In the genomic region with DNA sequence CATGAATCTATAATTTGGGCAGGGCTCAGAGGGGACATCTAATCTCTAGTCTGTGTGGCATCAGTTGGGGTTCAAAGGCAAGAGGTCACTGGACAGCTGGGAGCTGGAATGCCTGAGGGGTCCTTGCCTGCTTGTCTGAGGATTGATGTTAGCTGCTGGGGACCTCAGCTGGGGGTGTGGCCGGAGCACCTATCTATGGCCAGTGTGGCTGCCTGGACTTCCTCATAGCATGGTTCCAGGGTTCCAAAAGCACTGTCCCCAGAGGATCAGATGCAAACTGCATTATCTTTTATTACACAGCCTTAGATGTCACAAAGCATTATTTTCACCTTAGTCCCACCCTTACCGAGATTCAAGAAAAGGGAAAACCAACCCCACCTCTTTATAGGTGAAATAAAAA, we compare ENCODE assay signal across 23 cellular contexts. TPM values are rescaled to one million over a fixed set of nuclear protein-coding genes. Genes with fewer than 3 reads are reported as not detected.
DNase-seq lines count a peak whose midpoint lies in the region; ATAC-seq, FAIRE-seq and TF ChIP-seq lines count a peak whose summit lies in the region.
"Had no signal": no experiment of that assay in that cellular context is flagged by ENCODE, and none has a peak within 500 bp of the region (broad histone marks: within the 10 kb centered on the region; RNA-seq: fewer than 3 reads in every experiment).

No MANE protein-coding gene starts in this region.

- peaks cover 0 to 14% (median 0%) of the 10 kb centered on the region in 4 donors for H3K27me3 ChIP-seq in esophagus muscularis mucosa
- H3K27me3 ChIP-seq: BE2C had no signal

- no peak for TF ChIP-seq EP300 in A549 (IDR thresholded peaks at IDR 0.05)
- no peak for TF ChIP-seq EP300 in esophagus muscularis mucosa (IDR thresholded peaks at IDR 0.05)

- H3K9me3 ChIP-seq in A549 = no peaks in the 10 kb centered on the region
- no peaks in the 10 kb centered on the region for H3K9me3 ChIP-seq in esophagus muscularis mucosa
- H3K9me3 ChIP-seq: BE2C, HAP-1 had no signal

- POLR2A ChIA-PET in A549 (lab: Yijun Ruan, JAX) = no interaction called here

- no peak overlapping the region for H3K27ac ChIP-seq in A549
- no peak overlapping the region for H3K27ac ChIP-seq in esophagus muscularis mucosa (replicated peaks in 1 of 4)
- H3K27ac ChIP-seq: GM23248 had no signal

- no peaks in the 10 kb centered on the region for H3K36me3 Mint-ChIP-seq in type B pancreatic cell
- H3K36me3 Mint-ChIP-seq in activated naive CD8-positive, alpha-beta T cell treated with anti-CD3 and anti-CD28 coated beads, Interleukin-2, amount 50 U/mL, for 24 hours (ENCODE audit: low read depth) = no peaks in the 10 kb centered on the region
- H3K36me3 Mint-ChIP-seq: CD4-positive, CD25-positive, alpha-beta regulatory T cell; CD8-positive, alpha-beta memory T cell had no signal

- H3K36me3 ChIP-seq in esophagus muscularis mucosa = no peaks in the 10 kb centered on the region
- H3K36me3 ChIP-seq: BE2C, HAP-1 had no signal

- no peak for TF ChIP-seq RAD21 in A549 (conservative IDR thresholded peaks at IDR 0.05 in 1 of 2, IDR thresholded peaks at IDR 0.05 in 1 of 2)

- CTCF ChIA-PET in A549 (lab: Yijun Ruan, JAX) = no interaction called here

- no peak for TF ChIP-seq CTCF in A549 (IDR thresholded peaks at IDR 0.05)
- TF ChIP-seq CTCF in NB4 (IDR thresholded peaks at IDR 0.05; ENCODE audit: low read depth, low read length) = no peak
- TF ChIP-seq CTCF in esophagus muscularis mucosa (IDR thresholded peaks at IDR 0.05) = no peak
- no peak for TF ChIP-seq CTCF in type B pancreatic cell (conservative IDR thresholded peaks at IDR 0.05)

- DNase-seq in A549 (ENCODE audit: low read depth in 1 of 2, low spot score in 1 of 2) = no peak
- DNase-seq in HTR-8/SVneo (ENCODE audit: insufficient read length, low spot score) = no peak
- peak; percentile 11 for DNase-seq in NB4 (ENCODE audit: low read depth)
- peak; percentile 86 for DNase-seq in esophagus muscularis mucosa (ENCODE audit: extremely low spot score)
- no peak for DNase-seq in activated naive CD4-positive, alpha-beta T cell treated with Interleukin-2 at 50 U/mL for 16 hours
- no peak for DNase-seq in type B pancreatic cell (ENCODE audit: extremely low spot score, unreplicated experiment)
- DNase-seq in activated naive CD8-positive, alpha-beta T cell treated with anti-CD3 and anti-CD28 coated beads, Interleukin-2, amount 50 U/mL, for 24 hours = no peak
- DNase-seq: ACHN; BE2C; C1 segment of cervical spinal cord; CD4-positive, CD25-positive, alpha-beta regulatory T cell; CD8-positive, alpha-beta memory T cell; COR-L47; DMS 273 treated with DMSO at 0.1 percent for 48 hours; DMS53; DND-41; EL; GM23248; KBM-7 had no signal

- no peak overlapping the region for H3K4me2 ChIP-seq in A549

- peak; percentile 74 to 79 for ATAC-seq in A549
- ATAC-seq in HG03196 (IDR thresholded peaks at IDR 0.05; ENCODE audit: unreplicated experiment) = no peak
- ATAC-seq in activated naive CD8-positive, alpha-beta T cell treated with anti-CD3 and anti-CD28 coated beads, Interleukin-2, amount 50 U/mL, for 24 hours = no peak

- WGBS in A549 (ENCODE audit: missing lambda C conversion rate) = 25% methylated on average over 2 of the region's 2 CpGs
- 89% methylated on average over 2 of the region's 2 CpGs for WGBS in esophagus muscularis mucosa

- H3K4me3 Mint-ChIP-seq in type B pancreatic cell = no peak overlapping the region
- no peak overlapping the region for H3K4me3 Mint-ChIP-seq in activated naive CD8-positive, alpha-beta T cell treated with anti-CD3 and anti-CD28 coated beads, Interleukin-2, amount 50 U/mL, for 24 hours
- H3K4me3 Mint-ChIP-seq: CD4-positive, CD25-positive, alpha-beta regulatory T cell; CD8-positive, alpha-beta memory T cell had no signal

- H3K4me3 ChIP-seq in A549 (no peak overlapping the region), NB4 (ENCODE audit: low read depth, low read length) (no peak overlapping the region), esophagus muscularis mucosa (no peak overlapping the region)
- H3K4me3 ChIP-seq: GM23248, HAP-1 had no signal

- TF ChIP-seq POLR2A in A549 (IDR thresholded peaks at IDR 0.05; ENCODE audit: low read length) (no peak), NB4 (IDR thresholded peaks at IDR 0.05; ENCODE audit: extremely low read depth, insufficient read length) (no peak), esophagus muscularis mucosa (IDR thresholded peaks at IDR 0.05; ENCODE audit: low read depth) (no peak)

- FAIRE-seq in A549 (lab: Jason Lieb, UNC) = no peak
- peak; percentile 36 for FAIRE-seq in HTR-8/SVneo (lab: Jason Lieb, UNC)
- FAIRE-seq: GM12891, GM19239 had no signal

- intact Hi-C loops in esophagus muscularis mucosa (cut with DNase I) = no loop called here

- no peaks in the 10 kb centered on the region for H3K9me3 Mint-ChIP-seq in type B pancreatic cell
- no peaks in the 10 kb centered on the region for H3K9me3 Mint-ChIP-seq in activated naive CD8-positive, alpha-beta T cell treated with anti-CD3 and anti-CD28 coated beads, Interleukin-2, amount 50 U/mL, for 24 hours
- H3K9me3 Mint-ChIP-seq: CD8-positive, alpha-beta memory T cell had no signal

- no peaks in the 10 kb centered on the region for H3K27me3 Mint-ChIP-seq in type B pancreatic cell
- peaks cover 4% of the 10 kb centered on the region for H3K27me3 Mint-ChIP-seq in activated naive CD8-positive, alpha-beta T cell treated with anti-CD3 and anti-CD28 coated beads, Interleukin-2, amount 50 U/mL, for 24 hours
- H3K27me3 Mint-ChIP-seq: CD4-positive, CD25-positive, alpha-beta regulatory T cell had no signal

- no peaks in the 10 kb centered on the region for H3K4me1 Mint-ChIP-seq in type B pancreatic cell (ENCODE audit: unreplicated experiment)
- no peaks in the 10 kb centered on the region for H3K4me1 Mint-ChIP-seq in activated naive CD8-positive, alpha-beta T cell treated with anti-CD3 and anti-CD28 coated beads, Interleukin-2, amount 50 U/mL, for 24 hours
- H3K4me1 Mint-ChIP-seq: CD4-positive, CD25-positive, alpha-beta regulatory T cell; CD8-positive, alpha-beta memory T cell had no signal

- H3K27ac Mint-ChIP-seq in type B pancreatic cell = no peak overlapping the region
- no peak overlapping the region for H3K27ac Mint-ChIP-seq in activated naive CD8-positive, alpha-beta T cell treated with anti-CD3 and anti-CD28 coated beads, Interleukin-2, amount 50 U/mL, for 24 hours
- H3K27ac Mint-ChIP-seq: CD4-positive, CD25-positive, alpha-beta regulatory T cell; CD8-positive, alpha-beta memory T cell had no signal

- no peaks in the 10 kb centered on the region; the same call in 2 of the 3 replicates for H3K4me1 ChIP-seq in A549
- no peaks in the 10 kb centered on the region for H3K4me1 ChIP-seq in esophagus muscularis mucosa
- H3K4me1 ChIP-seq: BE2C, HAP-1 had no signal

TF ChIP-seq in A549, 52 proteins besides CTCF, POLR2A, EP300 and RAD21:
- TF ChIP-seq BHLHE40 (IDR thresholded peaks at IDR 0.05; ENCODE audit: low read depth, low read length) (no peak), RNF2 (IDR thresholded peaks at IDR 0.05; ENCODE audit: borderline replicate concordance, low read depth) (no peak), JUN (IDR thresholded peaks at IDR 0.05) (no peak), MAZ (IDR thresholded peaks at IDR 0.05; ENCODE audit: borderline replicate concordance, low read depth, low read length) (no peak), CEBPB (IDR thresholded peaks at IDR 0.05) (no peak), FOSB (CRISPR knock-in tag; IDR thresholded peaks at IDR 0.05) (no peak), HOXB5 (CRISPR knock-in tag; IDR thresholded peaks at IDR 0.05) (no peak), FOSL2 (IDR thresholded peaks at IDR 0.05) (no peak), FOSL2 (CRISPR knock-in tag; IDR thresholded peaks at IDR 0.05) (no peak)
- TF ChIP-seq, protein P1, sequence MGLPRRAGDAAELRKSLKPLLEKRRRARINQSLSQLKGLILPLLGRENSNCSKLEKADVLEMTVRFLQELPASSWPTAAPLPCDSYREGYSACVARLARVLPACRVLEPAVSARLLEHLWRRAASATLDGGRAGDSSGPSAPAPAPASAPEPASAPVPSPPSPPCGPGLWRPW (IDR thresholded peaks at IDR 0.05) = no peak
- TF ChIP-seq, protein P2, sequence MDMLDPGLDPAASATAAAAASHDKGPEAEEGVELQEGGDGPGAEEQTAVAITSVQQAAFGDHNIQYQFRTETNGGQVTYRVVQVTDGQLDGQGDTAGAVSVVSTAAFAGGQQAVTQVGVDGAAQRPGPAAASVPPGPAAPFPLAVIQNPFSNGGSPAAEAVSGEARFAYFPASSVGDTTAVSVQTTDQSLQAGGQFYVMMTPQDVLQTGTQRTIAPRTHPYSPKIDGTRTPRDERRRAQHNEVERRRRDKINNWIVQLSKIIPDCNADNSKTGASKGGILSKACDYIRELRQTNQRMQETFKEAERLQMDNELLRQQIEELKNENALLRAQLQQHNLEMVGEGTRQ (IDR thresholded peaks at IDR 0.05) = no peak

RNA-seq across cellular contexts. Expression of gene YPEL5, which starts 38.6 kb away (rescaled TPM):
- 89.6 and 93.4 TPM in 2 replicates for polyA plus RNA-seq in A549 (2011; rRNA removed)
- 17.9 and 26.9 TPM in 2 replicates for polyA plus RNA-seq in A549 (2012; cell fraction: cytosol; rRNA removed)
- polyA plus RNA-seq in A549 (2012; cell fraction: nucleus; rRNA removed) = 11.0 and 21.1 TPM in 2 replicates
- polyA plus RNA-seq in A549 (2017; fragmentation: RNase III; extraction: RNeasy Plus Mini Kit Qiagen cat#74134 plus additional on column Dnase treatment) = 37.6 to 50.3 TPM (median 45.6 TPM) in 3 replicates
- polyA minus RNA-seq in A549 (2011; rRNA and poly(A)+ RNA removed) = 57.5 and 69.1 TPM in 2 replicates
- total RNA-seq in esophagus muscularis mucosa = 100 to 1,000 TPM in 3 of 4 donors, 10 to 100 TPM in 1; 96.0 to 148 (median 109) TPM
- total RNA-seq in type B pancreatic cell (ENCODE audit: low replicate concordance) = 55.0 and 69.8 TPM in 2 replicates

Comparison
In these comparisons a context has a peak if more than half of its experiments do, and no peak if none do; other contexts are left out.
1. ATAC-seq: peak in A549 (2 of 2); none in HG03196 (single experiment) and activated naive CD8-positive, alpha-beta T cell treated with anti-CD3 and anti-CD28 coated beads, Interleukin-2, amount 50 U/mL, for 24 hours (single experiment).
2. DNase-seq: peak in NB4 (single experiment) and esophagus muscularis mucosa (single experiment); none in A549 (0 of 2), HTR-8/SVneo (single experiment), activated naive CD4-positive, alpha-beta T cell treated with Interleukin-2 at 50 U/mL for 16 hours (single experiment), type B pancreatic cell (single experiment) and activated naive CD8-positive, alpha-beta T cell treated with anti-CD3 and anti-CD28 coated beads, Interleukin-2, amount 50 U/mL, for 24 hours (single experiment).